Comparison of ENCODE assay signal across 9 cellular contexts in the genomic region with DNA sequence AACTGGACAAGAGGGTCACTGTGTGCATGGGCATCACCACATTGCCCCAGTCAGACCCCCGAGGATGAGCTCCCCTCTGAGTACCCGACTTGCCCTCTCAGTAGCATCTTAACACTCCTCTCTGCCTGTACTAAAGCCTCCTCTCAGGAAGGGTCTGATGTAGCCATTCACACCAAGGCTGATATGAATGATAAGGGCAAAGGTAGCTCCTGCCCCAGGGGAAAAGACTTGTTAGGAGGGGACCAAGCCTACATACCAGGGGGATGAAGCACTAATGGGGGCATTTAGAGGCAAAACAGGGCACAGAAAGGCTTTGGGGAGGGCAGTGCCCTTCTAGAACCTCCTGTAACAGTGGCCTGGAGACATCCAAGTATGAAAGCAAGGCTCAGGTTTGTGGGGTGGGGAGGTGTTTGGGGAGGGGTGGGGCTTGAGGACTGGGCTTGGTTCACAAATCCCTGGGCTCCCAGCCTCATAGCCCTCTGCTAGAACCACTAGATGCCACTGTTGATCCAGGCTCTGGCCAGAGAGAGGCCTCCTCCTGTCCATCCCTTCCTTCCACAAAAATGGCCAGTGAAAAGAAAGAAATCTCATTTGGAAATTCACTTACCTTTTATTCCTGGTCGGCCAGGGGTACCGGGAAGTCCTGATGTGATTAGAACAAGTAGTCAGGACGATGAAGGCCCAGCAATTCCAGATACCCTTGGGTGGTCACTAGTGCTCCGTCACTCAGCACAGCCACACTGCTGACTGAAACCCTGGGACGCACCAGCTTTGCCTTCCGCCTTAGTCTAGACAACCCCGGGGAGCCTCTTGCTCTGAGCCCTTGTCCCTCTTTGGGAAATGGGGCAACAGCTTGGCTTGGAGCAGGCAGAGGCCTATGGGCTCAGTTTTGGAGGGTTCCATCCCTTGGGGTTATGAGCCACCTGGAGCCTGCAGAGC. TPM values are rescaled to one million over a fixed set of nuclear protein-coding genes. Genes with fewer than 3 reads are reported as not detected.
DNase-seq lines count a peak whose midpoint lies in the region; ATAC-seq and TF ChIP-seq lines count a peak whose summit lies in the region.
"Had no signal": no experiment of that assay in that cellular context is flagged by ENCODE, and none has a peak within 500 bp of the region (broad histone marks: within the 10 kb centered on the region; RNA-seq: fewer than 3 reads in every experiment).

No MANE protein-coding gene starts in this region.

- TF ChIP-seq CTCF in adrenal gland (IDR thresholded peaks at IDR 0.05) (peak; percentile 37 to 73 (median 68)), spleen (IDR thresholded peaks at IDR 0.05 in 8 of 11, conservative IDR thresholded peaks at IDR 0.05 in 3 of 11) (peak in 6 of 11 experiments; percentile 15 to 41 (median 30))

- no peaks in the 10 kb centered on the region for H3K36me3 ChIP-seq in adrenal gland (replicated peaks in 1 of 2)
- H3K36me3 ChIP-seq in spleen = no peaks in the 10 kb centered on the region

- H3K27ac ChIP-seq in adrenal gland = no peak overlapping the region
- no peak overlapping the region for H3K27ac ChIP-seq in spleen

- H3K4me1 ChIP-seq in adrenal gland (replicated peaks in 1 of 2) = no peaks in the 10 kb centered on the region
- peaks cover 0 to 17% (median 7%) of the 10 kb centered on the region in 6 donors for H3K4me1 ChIP-seq in spleen

- 71 to 81% (median 76%) methylated on average over 7 to 9 of the region's 9 CpGs for WGBS in adrenal gland, 4 donors
- whole genome bisulfite sequencing in spleen, 5 donors = 84 to 91% (median 87%) methylated on average over 7 to 9 of the region's 9 CpGs

- no peaks in the 10 kb centered on the region for H3K9me3 ChIP-seq in adrenal gland (replicated peaks in 1 of 3)
- H3K9me3 ChIP-seq in spleen = no peaks in the 10 kb centered on the region

- TF ChIP-seq POLR2A in adrenal gland (IDR thresholded peaks at IDR 0.05) = no peak
- no peak for TF ChIP-seq POLR2A in spleen (IDR thresholded peaks at IDR 0.05)

- intact Hi-C loops in adrenal gland (cut with DNase I) (loop anchor here (2.0 to 5.0 kb wide), 2 partner anchors 162 to 165 kb away; no protein-coding TSS in a partner anchor), spleen (cut with DNase I; ENCODE audit: low total_unique reads) (no loop called here)

- DNase-seq in Daoy (ENCODE audit: low read depth) = peak; percentile 60
- peak; percentile 39 for DNase-seq in HS-5 (ENCODE audit: low read depth)
- DNase-seq in adrenal gland = peak; percentile 65 to 83 (median 77)
- DNase-seq in hepatic stellate cell (ENCODE audit: low spot score) = peak; percentile 88
- DNase-seq in spleen = no peak

- H3K4me3 ChIP-seq in adrenal gland (no peak overlapping the region), spleen (no peak overlapping the region)

- ATAC-seq in GM21529 (IDR thresholded peaks at IDR 0.05; ENCODE audit: unreplicated experiment) (no peak), GM21825 (IDR thresholded peaks at IDR 0.05; ENCODE audit: unreplicated experiment) (no peak), GM18511 (IDR thresholded peaks at IDR 0.05; ENCODE audit: unreplicated experiment) (no peak)

- H3K27me3 ChIP-seq in adrenal gland = no peaks in the 10 kb centered on the region
- H3K27me3 ChIP-seq in spleen (replicated peaks in 1 of 7) = no peaks in the 10 kb centered on the region

RNA-seq across cellular contexts. Expression of a gene that starts 40.3 kb away (rescaled TPM):
- 0.06 and 0.23 TPM in 2 replicates for total RNA-seq in Daoy (2014; rRNA removed; shearing (Covaris generic))
- total RNA-seq in adrenal gland (under 1 TPM in 5 of 8 donors, not detected in 3; 0.11 to 0.97 (median 0.23) TPM), spleen (1 to 10 TPM in 6 of 7 donors, under 1 TPM in 1; 0.52 to 5.9 (median 1.8) TPM)
- polyA plus RNA-seq in adrenal gland (1 to 10 TPM in 2 of 3 donors, under 1 TPM in 1; 0.40 to 2.2 (median 1.5) TPM), spleen (1 to 10 TPM in 2 of 3 donors, under 1 TPM in 1; 0.50 to 2.0 (median 1.3) TPM)
- total RNA-seq: T-helper 2 cell treated with Interferon-gamma antibody and Interleukin-4, amounts not matched to agents 100 ng/mL and 5 ng/mL, for 36 hours had no signal
